12 cellular contexts compared by ENCODE assay signal in genomic region chr3:159169828-159170227, GRCh38.
DNase-seq lines count a peak whose midpoint lies in the region; ATAC-seq lines count a peak whose summit lies in the region.
"Had no signal": no experiment of that assay in that cellular context is flagged by ENCODE, and none has a peak within 500 bp of the region (broad histone marks: within the 10 kb centered on the region; RNA-seq: fewer than 3 reads in every experiment).

No MANE protein-coding gene starts in this region.

- peak; percentile 60 for DNase-seq in AG20443 (ENCODE audit: low spot score)
- peak; percentile 69 for DNase-seq in amniotic epithelial cell (ENCODE audit: low read depth)
- DNase-seq in kidney tubule cell (ENCODE audit: low spot score), result peak; percentile 65
- no peak for DNase-seq in NCI-H1092 (lab: John Stamatoyannopoulos, UW)
- no peak for DNase-seq in stimulated activated CD4-positive, alpha-beta T cell treated with anti-CD3 and anti-CD28 coated beads, Interleukin-4, amount 100 ng/mL, for 4 hours
- DNase-seq in NCI-H1105 (lab: John Stamatoyannopoulos, UW), result no peak
- DNase-seq: activated naive CD4-positive, alpha-beta T cell treated with anti-CD3 and anti-CD28 coated beads, Interleukin-2, amount 50 U/mL, for 16 hours; CD8-positive, alpha-beta T cell; esophagus squamous epithelium; spleen had no signal

- ATAC-seq in HG03432 (IDR thresholded peaks at IDR 0.05; ENCODE audit: unreplicated experiment), result peak; percentile 60
- ATAC-seq in HG02970 (IDR thresholded peaks at IDR 0.05; ENCODE audit: low FRiP score, unreplicated experiment), result no peak
- ATAC-seq: CD8-positive, alpha-beta T cell had no signal

Comparison
In these comparisons a context has a peak if more than half of its experiments do, and no peak if none do; other contexts are left out.
1. DNase-seq: peak in AG20443 (single experiment), amniotic epithelial cell (single experiment) and kidney tubule cell (single experiment); none in NCI-H1092 (single experiment), stimulated activated CD4-positive, alpha-beta T cell treated with anti-CD3 and anti-CD28 coated beads, Interleukin-4, amount 100 ng/mL, for 4 hours (0 of 2) and NCI-H1105 (single experiment).